In genomic region chr1:40886318-40887011, GRCh38 we compare ENCODE assay signal across 16 cellular contexts. TPM values are rescaled to one million over a fixed set of nuclear protein-coding genes. Genes with fewer than 3 reads are reported as not detected.
DNase-seq lines count a peak whose midpoint lies in the region; FAIRE-seq and TF ChIP-seq lines count a peak whose summit lies in the region.
"Had no signal": no experiment of that assay in that cellular context is flagged by ENCODE, and none has a peak within 500 bp of the region (broad histone marks: within the 10 kb centered on the region; RNA-seq: fewer than 3 reads in every experiment).

No MANE protein-coding gene starts in this region.

- H3K9ac ChIP-seq in astrocyte (ENCODE audit: low read length): no peak overlapping the region

- no peak for FAIRE-seq in astrocyte (lab: Jason Lieb, UNC)
- FAIRE-seq: G401.6 had no signal

- POLR2A ChIA-PET in HEK293 (lab: Yijun Ruan, JAX): no interaction called here

- in situ Hi-C loops in GM13977 (cut with MboI; ENCODE audit: low pct_unique_long_range_greater_than_20kb, low sequenced_read_pairs, unreplicated experiment): no loop called here

- TF ChIP-seq CTCF in HEK293 (tag by site-specific recombination; IDR thresholded peaks at IDR 0.05) (no peak), astrocyte (IDR thresholded peaks at IDR 0.05; ENCODE audit: insufficient read depth, low read depth, low read length) (no peak), epithelial cell of esophagus (IDR thresholded peaks at IDR 0.05; ENCODE audit: insufficient read depth, low read depth, low read length, missing control alignments) (no peak), GM13977 (IDR thresholded peaks at IDR 0.05; ENCODE audit: extremely low read depth, insufficient read depth, missing control alignments) (no peak)

- no peaks in the 10 kb centered on the region for H3K36me3 Mint-ChIP-seq in astrocyte (ENCODE audit: low read depth, unreplicated experiment)
- H3K36me3 Mint-ChIP-seq: CD4-positive, CD25-positive, alpha-beta regulatory T cell had no signal

- no peak overlapping the region for H3K27ac Mint-ChIP-seq in astrocyte (ENCODE audit: unreplicated experiment)
- H3K27ac Mint-ChIP-seq: CD4-positive, CD25-positive, alpha-beta regulatory T cell had no signal

- H3K4me1 ChIP-seq in HEK293 (ENCODE audit: control insufficient read depth, insufficient read depth, low read length) (no peaks in the 10 kb centered on the region), astrocyte (ENCODE audit: insufficient read depth, low read length) (peaks cover 4% of the 10 kb centered on the region)
- H3K4me1 ChIP-seq: SJSA1 had no signal

- peaks cover 9% of the 10 kb centered on the region for H3K4me1 Mint-ChIP-seq in astrocyte (ENCODE audit: low read depth, unreplicated experiment)

- no peaks in the 10 kb centered on the region for H4K20me1 ChIP-seq in astrocyte (ENCODE audit: insufficient read depth, low read length)

- H3K9me3 Mint-ChIP-seq in astrocyte (ENCODE audit: unreplicated experiment): peaks cover 10% of the 10 kb centered on the region

- no peaks in the 10 kb centered on the region for H3K27me3 ChIP-seq in astrocyte (ENCODE audit: insufficient read depth, low read length)
- H3K27me3 ChIP-seq: SJSA1 had no signal

- H2AFZ ChIP-seq in astrocyte (ENCODE audit: low read depth, low read length): no peak overlapping the region

- H3K27me3 Mint-ChIP-seq in astrocyte (ENCODE audit: low read depth, unreplicated experiment): peaks cover 41% of the 10 kb centered on the region

- CTCF ChIA-PET in HEK293 (lab: Yijun Ruan, JAX): interaction anchor here (0.9 kb wide), 1 partner anchor 62 kb away, joined by 3 read pairs; no protein-coding TSS in a partner anchor

- no peaks in the 10 kb centered on the region for H3K79me2 ChIP-seq in astrocyte (ENCODE audit: insufficient read depth, low read length)

- no peaks in the 10 kb centered on the region for H3K9me3 ChIP-seq in HEK293 (ENCODE audit: control insufficient read depth, insufficient read depth, low read depth, low read length)
- no peaks in the 10 kb centered on the region for H3K9me3 ChIP-seq in astrocyte (ENCODE audit: insufficient read depth, low read depth, low read length)
- H3K9me3 ChIP-seq: SJSA1 had no signal

- H3K4me3 ChIP-seq in HEK293 (ENCODE audit: low read depth, low read length): no peak overlapping the region
- H3K4me3 ChIP-seq in astrocyte (ENCODE audit: insufficient read depth, low read depth, low read length): no peak overlapping the region
- H3K4me3 ChIP-seq in epithelial cell of esophagus (ENCODE audit: low read length): no peak overlapping the region
- H3K4me3 ChIP-seq in skin epidermis: no peak overlapping the region
- H3K4me3 ChIP-seq: SJSA1 had no signal

- no peak overlapping the region for H3K4me2 ChIP-seq in astrocyte (ENCODE audit: low read length)

- no peaks in the 10 kb centered on the region for H3K36me3 ChIP-seq in HEK293 (ENCODE audit: control insufficient read depth in 2 of 2, insufficient read depth in 1 of 2, low read length in 2 of 2)
- no peaks in the 10 kb centered on the region for H3K36me3 ChIP-seq in astrocyte (ENCODE audit: insufficient read depth, low read length)
- H3K36me3 ChIP-seq: SJSA1 had no signal

- H3K27ac ChIP-seq in HEK293 (ENCODE audit: extremely low read depth, low read depth, low read length): no peak overlapping the region
- no peak overlapping the region for H3K27ac ChIP-seq in astrocyte (ENCODE audit: low read depth, low read length)
- peak overlapping the region in 11 of 21 experiments; percentile 15 to 69 (median 40) for H3K27ac ChIP-seq in skin epidermis
- H3K27ac ChIP-seq: SJSA1 had no signal

- DNase-seq in astrocyte (ENCODE audit: low read depth): no peak
- DNase-seq in epithelial cell of esophagus (ENCODE audit: low read depth): peak; percentile 92
- no peak for DNase-seq in NCI-H146 treated with DMSO at 0.1 percent for 48 hours (lab: John Stamatoyannopoulos, UW; ENCODE audit: unreplicated experiment)
- DNase-seq in DMS53 (lab: John Stamatoyannopoulos, UW): no peak
- DNase-seq in GM13977 (ENCODE audit: low spot score): no peak
- DNase-seq: AML-193; Calu3; CD4-positive, CD25-positive, alpha-beta regulatory T cell; DMS79 treated with DMSO at 0.1 percent for 48 hours; Kasumi-1; NCI-H2029 treated with DMSO at 0.1 percent for 48 hours; NCI-H510A treated with DMSO at 0.1 percent for 48 hours had no signal

- peak overlapping the region; percentile 30 for H3K4me3 Mint-ChIP-seq in astrocyte (ENCODE audit: unreplicated experiment)
- H3K4me3 Mint-ChIP-seq: CD4-positive, CD25-positive, alpha-beta regulatory T cell had no signal

TF ChIP-seq in HEK293, 187 proteins besides CTCF, POLR2A, EP300 and RAD21:
- TF ChIP-seq ZSCAN16 (tag by site-specific recombination; IDR thresholded peaks at IDR 0.05) (no peak), ZFP41 (tag by site-specific recombination; IDR thresholded peaks at IDR 0.05; ENCODE audit: borderline replicate concordance) (no peak), ZNF121 (tag by site-specific recombination; IDR thresholded peaks at IDR 0.05) (no peak), ZFHX2 (tag by site-specific recombination; conservative IDR thresholded peaks at IDR 0.05) (peak; percentile 78), HOXC10 (CRISPR knock-in tag; IDR thresholded peaks at IDR 0.05) (no peak), ZNF391 (tag by site-specific recombination; IDR thresholded peaks at IDR 0.05; ENCODE audit: borderline replicate concordance, low read depth) (no peak), ZNF335 (tag by site-specific recombination; conservative IDR thresholded peaks at IDR 0.05) (no peak), EGR2 (tag by site-specific recombination; IDR thresholded peaks at IDR 0.05; ENCODE audit: low read depth) (0 out of 2 replicates have a peak, but pooled peaks have one; percentile 48)
- TF ChIP-seq, protein P1, sequence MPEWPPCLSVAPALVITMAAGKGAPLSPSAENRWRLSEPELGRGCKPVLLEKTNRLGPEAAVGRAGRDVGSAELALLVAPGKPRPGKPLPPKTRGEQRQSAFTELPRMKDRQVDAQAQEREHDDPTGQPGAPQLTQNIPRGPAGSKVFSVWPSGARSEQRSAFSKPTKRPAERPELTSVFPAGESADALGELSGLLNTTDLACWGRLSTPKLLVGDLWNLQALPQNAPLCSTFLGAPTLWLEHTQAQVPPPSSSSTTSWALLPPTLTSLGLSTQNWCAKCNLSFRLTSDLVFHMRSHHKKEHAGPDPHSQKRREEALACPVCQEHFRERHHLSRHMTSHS (tag by site-specific recombination; IDR thresholded peaks at IDR 0.05): no peak

RNA-seq across cellular contexts. Expression of gene CITED4, which starts 24.3 kb away (rescaled TPM):
- total RNA-seq in astrocyte: 4.8 and 7.1 TPM in 2 replicates

Comparison
In these comparisons a context has a peak if more than half of its experiments do, and no peak if none do; other contexts are left out.
1. H3K27ac ChIP-seq: peak in skin epidermis (11 of 21); none in HEK293 (single experiment) and astrocyte (single experiment).